8 cellular contexts compared by ENCODE assay signal in genomic region chr9:77648458-77649108, GRCh38. TPM values are rescaled to one million over a fixed set of nuclear protein-coding genes. Genes with fewer than 3 reads are reported as not detected.
DNase-seq lines count a peak whose midpoint lies in the region; ATAC-seq and TF ChIP-seq lines count a peak whose summit lies in the region.

No MANE protein-coding gene starts in this region.

- H3K36me3 ChIP-seq in heart right ventricle: no peaks in the 10 kb centered on the region

- H3K27ac ChIP-seq in heart right ventricle: peak overlapping the region in 8 of 10 donors; percentile 54 to 84 (median 68)

- no peaks in the 10 kb centered on the region for H3K9me3 ChIP-seq in heart right ventricle

- peaks cover 0 to 34% (median 11%) of the 10 kb centered on the region in 9 donors for H3K4me1 ChIP-seq in heart right ventricle

- 4% methylated on average over 37 of the region's 37 CpGs for WGBS in heart right ventricle, 2 donors

- no peak for TF ChIP-seq POLR2A in erythroblast (IDR thresholded peaks at IDR 0.05; ENCODE audit: low read length)

- intact Hi-C loops in heart right ventricle (cut with DNase I) (loop anchor here in 9 of 10 donors (5.0 to 10.0 kb wide), 7 partner anchors 41 to 194 kb away; no protein-coding TSS in a partner anchor), posterior cingulate gyrus (cut with DNase I) (loop anchor here (10.0 kb wide), 1 partner anchor 96 kb away; no protein-coding TSS in a partner anchor)

- ATAC-seq in activated CD8-positive, alpha-beta memory T cell treated with anti-CD3 and anti-CD28 coated beads, Interleukin-2, amount 10 ng/mL, durations not matched to agents 7 days and 5 days: no peak
- peak; percentile 76 to 91 (median 82) for ATAC-seq in heart right ventricle

- peak in 2 of 9 donors; percentile 27 to 28 for TF ChIP-seq CTCF in heart right ventricle (IDR thresholded peaks at IDR 0.05)

- H3K27me3 ChIP-seq in heart right ventricle: peaks cover 0 to 39% (median 15%) of the 10 kb centered on the region in 7 donors

- H3K27ac Mint-ChIP-seq in activated CD8-positive, alpha-beta memory T cell treated with anti-CD3 and anti-CD28 coated beads, Interleukin-2, amount 10 ng/mL, durations not matched to agents 7 days and 5 days: no peak overlapping the region

- H3K4me1 Mint-ChIP-seq in activated CD8-positive, alpha-beta memory T cell treated with anti-CD3 and anti-CD28 coated beads, Interleukin-2, amount 10 ng/mL, durations not matched to agents 7 days and 5 days: peaks cover 7% of the 10 kb centered on the region

- no peak for DNase-seq in activated CD8-positive, alpha-beta memory T cell treated with anti-CD3 and anti-CD28 coated beads, Interleukin-2, amount 10 ng/mL, durations not matched to agents 7 days and 5 days
- no peak for DNase-seq in activated CD8-positive, alpha-beta memory T cell treated with anti-CD3 and anti-CD28 coated beads, Interleukin-2, amount 50 U/mL, for 4 hours
- DNase-seq in activated T-cell treated with anti-CD3 and anti-CD28 coated beads, Interleukin-2, amount 50 U/mL, for 48 hours: peak; percentile 40 to 44
- DNase-seq in heart right ventricle: peak; percentile 60 to 66
- DNase-seq in posterior cingulate gyrus: peak in 9 of 10 donors; percentile 4 to 91 (median 45)
- no peak for DNase-seq in erythroblast (lab: John Stamatoyannopoulos, UW)
- DNase-seq in NCI-H1436 (lab: John Stamatoyannopoulos, UW): no peak
- DNase-seq in OCI-M1 (lab: John Stamatoyannopoulos, UW): no peak

- no peaks in the 10 kb centered on the region for H3K9me3 Mint-ChIP-seq in activated CD8-positive, alpha-beta memory T cell treated with anti-CD3 and anti-CD28 coated beads, Interleukin-2, amount 10 ng/mL, durations not matched to agents 7 days and 5 days (ENCODE audit: low read depth)

- peaks cover 49% of the 10 kb centered on the region for H3K27me3 Mint-ChIP-seq in activated CD8-positive, alpha-beta memory T cell treated with anti-CD3 and anti-CD28 coated beads, Interleukin-2, amount 10 ng/mL, durations not matched to agents 7 days and 5 days

- no peaks in the 10 kb centered on the region for H3K36me3 Mint-ChIP-seq in activated CD8-positive, alpha-beta memory T cell treated with anti-CD3 and anti-CD28 coated beads, Interleukin-2, amount 10 ng/mL, durations not matched to agents 7 days and 5 days

- CTCF ChIA-PET in activated CD8-positive, alpha-beta memory T cell treated with anti-CD3 and anti-CD28 coated beads, Interleukin-2, amount 10 ng/mL, durations not matched to agents 7 days and 5 days (lab: Charles Lee): interaction anchor here (0.9 kb wide), 1 partner anchor 102 kb away, joined by 3 read pairs; no protein-coding TSS in a partner anchor

- H3K4me3 Mint-ChIP-seq in activated CD8-positive, alpha-beta memory T cell treated with anti-CD3 and anti-CD28 coated beads, Interleukin-2, amount 10 ng/mL, durations not matched to agents 7 days and 5 days: peak overlapping the region; percentile 55

- H3K4me3 ChIP-seq in heart right ventricle: peak overlapping the region; percentile 15 to 74 (median 62)

RNA-seq across cellular contexts. Expression of gene GNA14, which starts 0.5 kb away (rescaled TPM):
- total RNA-seq in activated CD8-positive, alpha-beta memory T cell treated with anti-CD3 and anti-CD28 coated beads, Interleukin-2, amount 10 ng/mL, durations not matched to agents 7 days and 5 days: not detected
- total RNA-seq in heart right ventricle: 1 to 10 TPM in 9 of 10 donors, under 1 TPM in 1; 0.93 to 4.8 (median 1.8) TPM
- polyA plus RNA-seq in heart right ventricle: 1 to 10 TPM in 1 of 2 donors, under 1 TPM in 1; 0.75 to 1.6 TPM

Comparison
In these comparisons a context has a peak if more than half of its experiments do, and no peak if none do; other contexts are left out.
1. DNase-seq: peak in activated T-cell treated with anti-CD3 and anti-CD28 coated beads, Interleukin-2, amount 50 U/mL, for 48 hours (2 of 2), heart right ventricle (2 of 2) and posterior cingulate gyrus (9 of 10); none in activated CD8-positive, alpha-beta memory T cell treated with anti-CD3 and anti-CD28 coated beads, Interleukin-2, amount 10 ng/mL, durations not matched to agents 7 days and 5 days (single experiment), activated CD8-positive, alpha-beta memory T cell treated with anti-CD3 and anti-CD28 coated beads, Interleukin-2, amount 50 U/mL, for 4 hours (single experiment), erythroblast (0 of 2), NCI-H1436 (single experiment) and OCI-M1 (single experiment).